ENCODE assay signal across 8 cellular contexts in the genomic region with DNA sequence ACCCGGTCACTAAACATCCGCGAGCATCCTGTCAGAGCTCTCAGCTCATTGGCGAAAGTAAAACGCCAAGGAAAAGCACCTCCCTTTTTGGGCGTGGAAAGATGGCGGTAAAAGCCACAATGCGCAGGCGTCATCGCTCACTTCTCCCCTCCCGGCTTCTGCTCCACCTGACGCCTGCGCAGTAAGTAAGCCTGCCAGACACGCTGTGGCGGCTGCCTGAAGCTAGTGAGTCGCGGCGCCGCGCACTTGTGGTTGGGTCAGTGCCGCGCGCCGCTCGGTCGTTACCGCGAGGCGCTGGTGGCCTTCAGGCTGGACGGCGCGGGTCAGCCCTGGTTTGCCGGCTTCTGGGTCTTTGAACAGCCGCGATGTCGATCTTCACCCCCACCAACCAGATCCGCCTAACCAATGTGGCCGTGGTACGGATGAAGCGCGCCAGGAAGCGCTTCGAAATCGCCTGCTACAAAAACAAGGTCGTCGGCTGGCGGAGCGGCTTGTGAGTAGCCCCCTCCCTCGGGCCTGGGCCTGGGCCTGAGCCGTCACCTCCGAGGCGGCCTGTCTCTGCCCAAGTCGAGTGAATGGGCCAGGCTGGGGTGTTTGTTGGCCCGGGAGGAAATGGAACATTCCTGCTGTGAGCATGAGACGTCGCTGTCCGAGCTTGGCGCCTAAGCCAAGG.
DNase-seq lines count a peak whose midpoint lies in the region; ATAC-seq and TF ChIP-seq lines count a peak whose summit lies in the region.
"Not testable (repeated sequence)": the region's sequence is repeated elsewhere in the genome, so short reads cannot be mapped to it uniquely, and the experiment has no call there.

No MANE protein-coding gene starts in this region.

- H3K4me1 ChIP-seq in OCI-LY3 (ENCODE audit: low read length): not testable (repeated sequence)

- H3K4me3 ChIP-seq in OCI-LY3 (ENCODE audit: low read length) (peak overlapping the region; percentile 82), epithelial cell of esophagus (ENCODE audit: low read length) (peak overlapping the region; percentile 67)

- H3K27ac ChIP-seq in OCI-LY3 (ENCODE audit: low read length): peak overlapping the region; percentile 70

- H4K20me1 ChIP-seq in OCI-LY3 (ENCODE audit: insufficient read depth, low read length): not testable (repeated sequence)

- H3K4me2 ChIP-seq in OCI-LY3 (ENCODE audit: low read length): peak overlapping the region; percentile 78

- ATAC-seq in GM21528 (IDR thresholded peaks at IDR 0.05; ENCODE audit: low FRiP score, unreplicated experiment): peak; percentile 59

- peak overlapping the region; percentile 76 for H3K9ac ChIP-seq in OCI-LY3 (ENCODE audit: low read length)

- not testable (repeated sequence) for H3K36me3 ChIP-seq in OCI-LY3 (replicated peaks; ENCODE audit: low read depth, low read length)

- DNase-seq in DMS 273 treated with DMSO at 0.1 percent for 48 hours (lab: John Stamatoyannopoulos, UW) (peak; percentile 98), HuH-7.5 (ENCODE audit: low spot score) (peak; percentile 43), activated T-cell treated with anti-CD3 and anti-CD28 coated beads for 24 hours (ENCODE audit: low read depth) (peak; percentile 98), epithelial cell of esophagus (ENCODE audit: low read depth) (peak; percentile 98), middle frontal gyrus (ENCODE audit: extremely low spot score, low spot score) (peak; percentile 95)
- DNase-seq in stimulated activated CD8-positive, alpha-beta memory T cell treated with anti-CD3 and anti-CD28 coated beads, Interleukin-2, amount 100 ng/mL, for 1 hour (ENCODE audit: low read depth in 2 of 2): peak; percentile 92 to 93

- not testable (repeated sequence) for H3K27me3 ChIP-seq in OCI-LY3 (ENCODE audit: low read depth, low read length)

- peak overlapping the region; percentile 66; the same call in 1 of the 2 replicates for H2AFZ ChIP-seq in OCI-LY3 (ENCODE audit: low read depth, low read length)

- not testable (repeated sequence) for TF ChIP-seq CTCF in OCI-LY3 (IDR thresholded peaks at IDR 0.05; ENCODE audit: low read depth, low read length); epithelial cell of esophagus (IDR thresholded peaks at IDR 0.05; ENCODE audit: insufficient read depth, low read depth, low read length, missing control alignments)

- H3K79me2 ChIP-seq in OCI-LY3 (ENCODE audit: low read length): peaks cover 34% of the 10 kb centered on the region

- not testable (repeated sequence) for H3K9me3 ChIP-seq in OCI-LY3 (ENCODE audit: insufficient read depth, low read length)

Comparison
In these comparisons a context has a peak if more than half of its experiments do, and no peak if none do; other contexts are left out.
1. Peak in every context shown above with its lines: DNase-seq, ATAC-seq, H3K4me3 ChIP-seq and H3K27ac ChIP-seq.
2. DNase-seq: peak in every context shown above with its lines; median percentile 98 in DMS 273 treated with DMSO at 0.1 percent for 48 hours; 98 in activated T-cell treated with anti-CD3 and anti-CD28 coated beads for 24 hours; 98 in epithelial cell of esophagus; 95 in middle frontal gyrus; 92 in stimulated activated CD8-positive, alpha-beta memory T cell treated with anti-CD3 and anti-CD28 coated beads, Interleukin-2, amount 100 ng/mL, for 1 hour; 43 in HuH-7.5.